12 cellular contexts compared by ENCODE assay signal in genomic region chr10:71512794-71513379, GRCh38.
DNase-seq lines count a peak whose midpoint lies in the region; TF ChIP-seq lines count a peak whose summit lies in the region.
"Had no signal": no experiment of that assay in that cellular context is flagged by ENCODE, and none has a peak within 500 bp of the region (broad histone marks: within the 10 kb centered on the region; RNA-seq: fewer than 3 reads in every experiment).

No MANE protein-coding gene starts in this region.

- TF ChIP-seq POLR2A in prostate gland (IDR thresholded peaks at IDR 0.05) = no peak

- H3K36me3 ChIP-seq in prostate gland (no peaks in the 10 kb centered on the region), colonic mucosa (no peaks in the 10 kb centered on the region)
- no peaks in the 10 kb centered on the region for H3K36me3 ChIP-seq in CD4-positive, alpha-beta memory T cell (ENCODE audit: insufficient read depth, low read length)
- H3K36me3 ChIP-seq: heart right ventricle had no signal

- DNase-seq in H4 (ENCODE audit: low spot score) = peak; percentile 50
- peak; percentile 54 for DNase-seq in NCI-H345 (lab: John Stamatoyannopoulos, UW)
- peak; percentile 35 for DNase-seq in choroid plexus epithelial cell (ENCODE audit: low read depth)
- peak; percentile 87 for DNase-seq in prostate gland (ENCODE audit: low spot score)
- DNase-seq in substantia nigra (lab: John Stamatoyannopoulos, UW) = no peak
- DNase-seq in colonic mucosa = no peak
- DNase-seq in KG1 (lab: John Stamatoyannopoulos, UW) = no peak
- no peak for DNase-seq in CD4-positive, alpha-beta memory T cell
- DNase-seq: H7, heart right ventricle, testis had no signal

- H3K9me3 Mint-ChIP-seq in CD4-positive, alpha-beta memory T cell = peaks cover 0 to 2% (median 0%) of the 10 kb centered on the region in 8 donors

- H3K27me3 ChIP-seq in prostate gland (replicated peaks; ENCODE audit: insufficient read depth) = no peaks in the 10 kb centered on the region
- no peaks in the 10 kb centered on the region for H3K27me3 ChIP-seq in colonic mucosa
- no peaks in the 10 kb centered on the region for H3K27me3 ChIP-seq in CD4-positive, alpha-beta memory T cell (ENCODE audit: insufficient read depth, low read length)
- H3K27me3 ChIP-seq: heart right ventricle, testis had no signal

- POLR2A ChIA-PET in CD4-positive, alpha-beta memory T cell (lab: Charles Lee; ENCODE audit: partially characterized antibody) = no interaction called here

- H3K4me1 ChIP-seq in prostate gland (replicated peaks) (peaks cover 21% of the 10 kb centered on the region), colonic mucosa (no peaks in the 10 kb centered on the region)
- no peaks in the 10 kb centered on the region for H3K4me1 ChIP-seq in CD4-positive, alpha-beta memory T cell (ENCODE audit: insufficient read depth, low read length)

- H3K4me3 ChIP-seq in choroid plexus epithelial cell (ENCODE audit: low read depth, low read length) = no peak overlapping the region
- H3K4me3 ChIP-seq in prostate gland = no peak overlapping the region
- H3K4me3 ChIP-seq in colonic mucosa = no peak overlapping the region
- H3K4me3 ChIP-seq in CD4-positive, alpha-beta memory T cell (ENCODE audit: low read length in 2 of 2) = no peak overlapping the region
- H3K4me3 ChIP-seq: GM12878, heart right ventricle, testis had no signal

- H3K27ac Mint-ChIP-seq in CD4-positive, alpha-beta memory T cell = no peak overlapping the region

- no peaks in the 10 kb centered on the region for H3K27me3 Mint-ChIP-seq in CD4-positive, alpha-beta memory T cell

- no peak overlapping the region for H3K4me3 Mint-ChIP-seq in CD4-positive, alpha-beta memory T cell

- peak overlapping the region; percentile 53 to 68 for H3K27ac ChIP-seq in prostate gland
- no peak overlapping the region for H3K27ac ChIP-seq in substantia nigra (ENCODE audit: low read depth, low read length, poor library complexity, severe bottlenecking)
- no peak overlapping the region for H3K27ac ChIP-seq in colonic mucosa
- no peak overlapping the region for H3K27ac ChIP-seq in CD4-positive, alpha-beta memory T cell (ENCODE audit: low read depth, low read length)
- H3K27ac ChIP-seq: heart right ventricle, testis had no signal

- H3K9ac ChIP-seq in colonic mucosa (ENCODE audit: low read depth in 2 of 2, low read length in 2 of 2) = no peak overlapping the region

- 13% methylated on average over 4 of the region's 4 CpGs for WGBS in prostate gland

- H3K9me3 ChIP-seq in prostate gland = no peaks in the 10 kb centered on the region
- H3K9me3 ChIP-seq in colonic mucosa = no peaks in the 10 kb centered on the region
- no peaks in the 10 kb centered on the region for H3K9me3 ChIP-seq in CD4-positive, alpha-beta memory T cell (ENCODE audit: control insufficient read depth in 1 of 2, low read length in 2 of 2)
- H3K9me3 ChIP-seq: heart right ventricle, testis had no signal

- no peaks in the 10 kb centered on the region for H3K4me1 Mint-ChIP-seq in CD4-positive, alpha-beta memory T cell

- TF ChIP-seq CTCF in choroid plexus epithelial cell (conservative IDR thresholded peaks at IDR 0.05; ENCODE audit: low read depth, low read length) (no peak), prostate gland (IDR thresholded peaks at IDR 0.05) (no peak), colonic mucosa (IDR thresholded peaks at IDR 0.05) (no peak)

- CTCF ChIA-PET in CD4-positive, alpha-beta memory T cell (lab: Charles Lee; ENCODE audit: partially characterized antibody) = interaction anchor here (1.6 kb wide), 1 partner anchor 56 kb away, joined by 3 read pairs; no protein-coding TSS in a partner anchor

- intact Hi-C loops in prostate gland (cut with DNase I) = no loop called here
- intact Hi-C loops in colonic mucosa (cut with DNase I) = no loop called here
- intact Hi-C loops in CD4-positive, alpha-beta memory T cell (cut with micrococcal nuclease) = no loop called here

- H3K36me3 Mint-ChIP-seq in CD4-positive, alpha-beta memory T cell = no peaks in the 10 kb centered on the region

Comparison
In these comparisons a context has a peak if more than half of its experiments do, and no peak if none do; other contexts are left out.
1. DNase-seq: peak in H4 (single experiment), NCI-H345 (single experiment), choroid plexus epithelial cell (single experiment) and prostate gland (single experiment); none in substantia nigra (0 of 49), colonic mucosa (single experiment), KG1 (single experiment) and CD4-positive, alpha-beta memory T cell (0 of 5).
2. H3K27ac ChIP-seq: peak in prostate gland (2 of 2); none in substantia nigra (single experiment), colonic mucosa (single experiment) and CD4-positive, alpha-beta memory T cell (single experiment).